ENCODE assay signal across 11 cellular contexts in the genomic region with DNA sequence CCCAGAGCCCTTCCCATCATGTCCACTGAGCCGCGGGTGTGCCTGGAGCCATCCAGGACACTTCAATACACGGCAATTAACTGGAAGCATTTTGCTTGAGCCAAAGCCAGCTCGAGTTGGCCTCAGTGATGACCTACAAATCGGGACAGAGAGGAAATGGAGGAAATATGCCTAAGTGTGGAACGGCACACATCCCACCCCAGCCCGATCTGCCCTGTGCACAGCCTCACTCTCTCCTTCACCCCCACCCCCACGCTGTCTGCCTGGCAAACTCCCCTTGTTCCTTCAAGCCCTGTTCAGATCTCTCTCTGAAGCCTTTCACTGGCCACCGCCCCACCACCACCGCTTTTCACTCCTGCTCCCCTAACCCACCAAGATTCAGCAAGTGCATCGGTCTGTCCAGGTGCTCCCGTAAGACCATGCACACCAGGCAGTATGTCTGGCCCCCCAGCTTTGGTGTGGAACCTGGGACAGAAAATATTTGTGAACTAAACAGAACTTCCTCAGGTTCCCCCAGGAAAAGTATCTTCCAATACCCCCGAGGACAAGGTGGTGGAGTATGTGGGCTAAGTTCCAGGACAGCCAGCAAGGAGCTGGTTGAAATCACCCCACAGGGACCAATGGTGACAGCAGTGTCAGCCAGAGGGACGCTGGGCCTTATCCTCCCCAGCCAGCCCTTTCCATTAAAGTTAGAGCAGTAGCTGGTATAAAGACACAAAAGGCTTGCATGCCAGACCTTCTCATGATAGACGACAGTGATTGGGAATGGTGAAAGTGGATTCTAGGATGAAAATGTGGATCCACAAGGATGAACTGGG.
DNase-seq lines count a peak whose midpoint lies in the region; ATAC-seq, FAIRE-seq and TF ChIP-seq lines count a peak whose summit lies in the region.
"Had no signal": no experiment of that assay in that cellular context is flagged by ENCODE, and none has a peak within 500 bp of the region (broad histone marks: within the 10 kb centered on the region; RNA-seq: fewer than 3 reads in every experiment).

No MANE protein-coding gene starts in this region.

- no peaks in the 10 kb centered on the region for H3K4me1 Mint-ChIP-seq in activated naive CD4-positive, alpha-beta T cell treated with anti-CD3 and anti-CD28 coated beads, Interleukin-2, amount 10 ng/mL, durations not matched to agents 7 days and 5 days
- H3K4me1 Mint-ChIP-seq in naive thymus-derived CD4-positive, alpha-beta T cell: peaks cover 0 to 11% (median 5%) of the 10 kb centered on the region in 7 donors
- peaks cover 53% of the 10 kb centered on the region for H3K4me1 Mint-ChIP-seq in type B pancreatic cell (ENCODE audit: unreplicated experiment)

- no peak overlapping the region for H3K4me3 ChIP-seq in H1 (ENCODE audit: extremely low read depth in 1 of 4, insufficient read depth in 2 of 4, low read depth in 3 of 4, low read length in 4 of 4)
- H3K4me3 ChIP-seq in naive thymus-derived CD4-positive, alpha-beta T cell (ENCODE audit: low read length): no peak overlapping the region

- H4K91ac ChIP-seq in H1 (replicated peaks; ENCODE audit: insufficient read length, low read length): no peak overlapping the region

- no peak for FAIRE-seq in H1 (lab: Jason Lieb, UNC)

- H3K79me2 ChIP-seq in H1 (ENCODE audit: control insufficient read depth in 1 of 2, insufficient read depth in 2 of 2, low read length in 2 of 2): no peaks in the 10 kb centered on the region; a peak in 1 of 4 replicates

- peaks cover 12 to 21% of the 10 kb centered on the region in 2 experiments for H4K20me1 ChIP-seq in H1 (replicated peaks in 1 of 2; ENCODE audit: control insufficient read depth in 1 of 2, insufficient read depth in 2 of 2, low read length in 2 of 2)

- ATAC-seq in naive thymus-derived CD4-positive, alpha-beta T cell: no peak
- no peak for ATAC-seq in GM19463 (IDR thresholded peaks at IDR 0.05; ENCODE audit: unreplicated experiment)
- no peak for ATAC-seq in HG02798 (IDR thresholded peaks at IDR 0.05; ENCODE audit: poor library complexity, unreplicated experiment)

- TF ChIP-seq POLR2A in H1 (IDR thresholded peaks at IDR 0.05; ENCODE audit: control extremely low read depth in 1 of 2, low read depth in 2 of 2, low read length in 2 of 2): no peak

- H3K27ac Mint-ChIP-seq in activated naive CD4-positive, alpha-beta T cell treated with anti-CD3 and anti-CD28 coated beads, Interleukin-2, amount 10 ng/mL, durations not matched to agents 7 days and 5 days: peak overlapping the region; percentile 39
- H3K27ac Mint-ChIP-seq in naive thymus-derived CD4-positive, alpha-beta T cell: peak overlapping the region in 6 of 9 donors; percentile 13 to 68 (median 60)
- H3K27ac Mint-ChIP-seq in type B pancreatic cell: peak overlapping the region; percentile 76
- H3K27ac Mint-ChIP-seq: activated naive CD8-positive, alpha-beta T cell treated with anti-CD3 and anti-CD28 coated beads, Interleukin-2, amount 10 ng/mL, durations not matched to agents 7 days and 5 days had no signal

- H3K18ac ChIP-seq in H1 (ENCODE audit: extremely low read depth, low read length): no peak overlapping the region

- H3K23ac ChIP-seq in H1 (ENCODE audit: insufficient read length): no peak overlapping the region

- no peak overlapping the region for H3K4me2 ChIP-seq in H1 (ENCODE audit: insufficient read depth in 1 of 2, low read depth in 2 of 2, low read length in 2 of 2)

- no peak overlapping the region for H2BK12ac ChIP-seq in H1 (ENCODE audit: low read depth, low read length)

- H3K4me1 ChIP-seq in H1 (replicated peaks in 1 of 4; ENCODE audit: control insufficient read depth in 3 of 4, insufficient read depth in 4 of 4, low read length in 3 of 4): peaks cover 0 to 9% (median 0%) of the 10 kb centered on the region in 4 experiments; a peak in 2 of 7 replicates
- H3K4me1 ChIP-seq in naive thymus-derived CD4-positive, alpha-beta T cell (ENCODE audit: control insufficient read depth in 2 of 2, insufficient read depth in 2 of 2, low read length in 2 of 2): no peaks in the 10 kb centered on the region
- H3K4me1 ChIP-seq: parathyroid adenoma had no signal

- no peak overlapping the region for H4K8ac ChIP-seq in H1 (ENCODE audit: extremely low read depth, insufficient read depth, low read length)

- H3K9me3 ChIP-seq in H1 (ENCODE audit: insufficient read depth in 2 of 2, low read depth in 1 of 2, low read length in 1 of 2): no peaks in the 10 kb centered on the region
- H3K9me3 ChIP-seq in naive thymus-derived CD4-positive, alpha-beta T cell (ENCODE audit: control insufficient read depth in 2 of 3, low read length in 3 of 3): no peaks in the 10 kb centered on the region

- peaks cover 28% of the 10 kb centered on the region for H3K36me3 Mint-ChIP-seq in activated naive CD4-positive, alpha-beta T cell treated with anti-CD3 and anti-CD28 coated beads, Interleukin-2, amount 10 ng/mL, durations not matched to agents 7 days and 5 days
- H3K36me3 Mint-ChIP-seq in naive thymus-derived CD4-positive, alpha-beta T cell: peaks cover 9 to 32% (median 10%) of the 10 kb centered on the region in 5 donors
- peaks cover 37% of the 10 kb centered on the region for H3K36me3 Mint-ChIP-seq in type B pancreatic cell

- H3K9me3 Mint-ChIP-seq in activated naive CD4-positive, alpha-beta T cell treated with anti-CD3 and anti-CD28 coated beads, Interleukin-2, amount 10 ng/mL, durations not matched to agents 7 days and 5 days: no peaks in the 10 kb centered on the region
- no peaks in the 10 kb centered on the region for H3K9me3 Mint-ChIP-seq in naive thymus-derived CD4-positive, alpha-beta T cell
- no peaks in the 10 kb centered on the region for H3K9me3 Mint-ChIP-seq in type B pancreatic cell
- H3K9me3 Mint-ChIP-seq: activated naive CD8-positive, alpha-beta T cell treated with anti-CD3 and anti-CD28 coated beads, Interleukin-2, amount 10 ng/mL, durations not matched to agents 7 days and 5 days had no signal

- no peak overlapping the region for H2BK120ac ChIP-seq in H1 (replicated peaks; ENCODE audit: low read depth, low read length)

- no peaks in the 10 kb centered on the region for H3K23me2 ChIP-seq in H1 (ENCODE audit: low read depth, low read length)

- H4K5ac ChIP-seq in H1 (ENCODE audit: insufficient read length, low read depth, low read length): no peak overlapping the region

- no peak overlapping the region for H3K27ac ChIP-seq in H1 (ENCODE audit: low read depth, low read length)
- no peak overlapping the region for H3K27ac ChIP-seq in naive thymus-derived CD4-positive, alpha-beta T cell (ENCODE audit: low read depth, low read length)
- H3K27ac ChIP-seq: parathyroid adenoma had no signal

- no peak overlapping the region for H3K9ac ChIP-seq in H1 (replicated peaks in 1 of 4; ENCODE audit: extremely low read depth in 1 of 4, low read depth in 3 of 4, low read length in 3 of 4)
- H3K9ac ChIP-seq: parathyroid adenoma had no signal

- H2AFZ ChIP-seq in H1 (ENCODE audit: low read length): no peak overlapping the region
- H2AFZ ChIP-seq: parathyroid adenoma had no signal

- TF ChIP-seq RAD21 in H1 (IDR thresholded peaks at IDR 0.05 in 1 of 2, conservative IDR thresholded peaks at IDR 0.05 in 1 of 2; ENCODE audit: low read depth in 2 of 2, low read length in 2 of 2): no peak

- DNase-seq in activated naive CD4-positive, alpha-beta T cell treated with anti-CD3 and anti-CD28 coated beads, Interleukin-2, amount 10 ng/mL, durations not matched to agents 7 days and 5 days: no peak
- DNase-seq in activated naive CD4-positive, alpha-beta T cell (lab: John Stamatoyannopoulos, UW): no peak
- DNase-seq in H1 (ENCODE audit: low read depth in 1 of 2, low spot score in 2 of 2): no peak
- DNase-seq in naive thymus-derived CD4-positive, alpha-beta T cell: no peak
- no peak for DNase-seq in type B pancreatic cell (ENCODE audit: extremely low spot score, unreplicated experiment)
- no peak for DNase-seq in iPS-NIHi7 (ENCODE audit: extremely low spot score)
- DNase-seq: activated naive CD8-positive, alpha-beta T cell treated with anti-CD3 and anti-CD28 coated beads, Interleukin-2, amount 10 ng/mL, durations not matched to agents 7 days and 5 days; KBM-7 had no signal

- H2AK5ac ChIP-seq in H1 (ENCODE audit: low read depth, low read length): no peak overlapping the region; the same call in 1 of the 2 replicates

- H3K27me3 Mint-ChIP-seq in activated naive CD4-positive, alpha-beta T cell treated with anti-CD3 and anti-CD28 coated beads, Interleukin-2, amount 10 ng/mL, durations not matched to agents 7 days and 5 days: no peaks in the 10 kb centered on the region
- H3K27me3 Mint-ChIP-seq in naive thymus-derived CD4-positive, alpha-beta T cell: no peaks in the 10 kb centered on the region
- no peaks in the 10 kb centered on the region for H3K27me3 Mint-ChIP-seq in type B pancreatic cell
- H3K27me3 Mint-ChIP-seq: activated naive CD8-positive, alpha-beta T cell treated with anti-CD3 and anti-CD28 coated beads, Interleukin-2, amount 10 ng/mL, durations not matched to agents 7 days and 5 days had no signal

- intact Hi-C loops in naive thymus-derived CD4-positive, alpha-beta T cell (cut with micrococcal nuclease): no loop called here

- no peak overlapping the region for H2BK20ac ChIP-seq in H1 (ENCODE audit: low read length)

- TF ChIP-seq EP300 in H1 (IDR thresholded peaks at IDR 0.05; ENCODE audit: borderline replicate concordance in 1 of 2, low read depth in 2 of 2, low read length in 2 of 2): no peak

- H3K36me3 ChIP-seq in H1 (ENCODE audit: control insufficient read depth in 2 of 4, insufficient read depth in 4 of 4, low read length in 3 of 4): peaks cover 0 to 17% (median 1%) of the 10 kb centered on the region in 4 experiments; a peak in 4 of 8 replicates
- H3K36me3 ChIP-seq in naive thymus-derived CD4-positive, alpha-beta T cell (ENCODE audit: control insufficient read depth in 2 of 3, insufficient read depth in 3 of 3, low read length in 3 of 3): peaks cover 0 to 90% (median 6%) of the 10 kb centered on the region in 3 experiments

- 91% methylated on average over 15 of the region's 15 CpGs; no CpG with 5 or more reads in 1 of the 2 experiments for WGBS in H1 (ENCODE audit: extremely low coverage in 1 of 2, insufficient coverage in 1 of 2, insufficient read length in 1 of 2, insufficient replicate concordance in 2 of 2, low coverage in 1 of 2, low lambda C conversion rate in 2 of 2, missing lambda C conversion rate in 1 of 2), 2 experiments

- H3K14ac ChIP-seq in H1 (ENCODE audit: insufficient read length): no peak overlapping the region

- H3K79me1 ChIP-seq in H1 (ENCODE audit: low read depth, low read length): peaks cover 11% of the 10 kb centered on the region

- no peaks in the 10 kb centered on the region for H3K27me3 ChIP-seq in H1 (replicated peaks in 1 of 4; ENCODE audit: control insufficient read depth in 3 of 4, extremely low read depth in 1 of 4, insufficient read depth in 3 of 4, low read length in 3 of 4)
- no peaks in the 10 kb centered on the region for H3K27me3 ChIP-seq in naive thymus-derived CD4-positive, alpha-beta T cell (ENCODE audit: control insufficient read depth in 2 of 2, insufficient read depth in 2 of 2, low read length in 2 of 2)

- CTCF ChIA-PET in activated naive CD4-positive, alpha-beta T cell treated with anti-CD3 and anti-CD28 coated beads, Interleukin-2, amount 10 ng/mL, durations not matched to agents 7 days and 5 days (lab: Charles Lee): no interaction called here
- CTCF ChIA-PET in H1 (lab: Charles Lee; ENCODE audit: partially characterized antibody): interaction anchor here (0.9 to 1.1 kb wide), 2 partner anchors 19 to 25 kb away, joined by 3 to 5 read pairs; no protein-coding TSS in a partner anchor
- CTCF ChIA-PET in naive thymus-derived CD4-positive, alpha-beta T cell (lab: Charles Lee): no interaction called here

- H3K56ac ChIP-seq in H1 (replicated peaks; ENCODE audit: insufficient read length, low read depth, low read length): no peak overlapping the region

- no peak for TF ChIP-seq CTCF in H1 (IDR thresholded peaks at IDR 0.05; ENCODE audit: control extremely low read depth in 1 of 3, insufficient read depth in 1 of 3, low read depth in 1 of 3, low read length in 3 of 3)
- no peak for TF ChIP-seq CTCF in type B pancreatic cell (conservative IDR thresholded peaks at IDR 0.05)

- H3K4ac ChIP-seq in H1 (replicated peaks; ENCODE audit: insufficient read length, low read depth, low read length): no peak overlapping the region

- H2BK5ac ChIP-seq in H1 (ENCODE audit: low read depth, low read length): 0 out of 2 replicates have a peak overlapping the region, but pooled peaks have one; percentile 44

- POLR2A ChIA-PET in H1 (lab: Charles Lee; ENCODE audit: partially characterized antibody): no interaction called here
- POLR2A ChIA-PET in naive thymus-derived CD4-positive, alpha-beta T cell (lab: Charles Lee): no interaction called here

- H3K4me3 Mint-ChIP-seq in activated naive CD4-positive, alpha-beta T cell treated with anti-CD3 and anti-CD28 coated beads, Interleukin-2, amount 10 ng/mL, durations not matched to agents 7 days and 5 days: no peak overlapping the region
- no peak overlapping the region for H3K4me3 Mint-ChIP-seq in naive thymus-derived CD4-positive, alpha-beta T cell
- peak overlapping the region; percentile 44 for H3K4me3 Mint-ChIP-seq in type B pancreatic cell
- H3K4me3 Mint-ChIP-seq: activated naive CD8-positive, alpha-beta T cell treated with anti-CD3 and anti-CD28 coated beads, Interleukin-2, amount 10 ng/mL, durations not matched to agents 7 days and 5 days had no signal

- no peak overlapping the region for H2BK15ac ChIP-seq in H1 (ENCODE audit: low read length)
